Comparison of ENCODE assay signal across 8 cellular contexts in genomic region chr13:113364371-113364932, GRCh38. TPM values are rescaled to one million over a fixed set of nuclear protein-coding genes. Genes with fewer than 3 reads are reported as not detected.
DNase-seq lines count a peak whose midpoint lies in the region; ATAC-seq and TF ChIP-seq lines count a peak whose summit lies in the region.

No MANE protein-coding gene starts in this region.

- H3K4me2 ChIP-seq in GM23338 = peak overlapping the region; percentile 80
- peak overlapping the region; percentile 79 for H3K4me2 ChIP-seq in smooth muscle cell

- H3K27me3 ChIP-seq in GM23338 (ENCODE audit: insufficient read depth) (no peaks in the 10 kb centered on the region), iPS-20b (ENCODE audit: insufficient read depth, low read length) (no peaks in the 10 kb centered on the region), smooth muscle cell (ENCODE audit: low read depth) (no peaks in the 10 kb centered on the region)

- H2AFZ ChIP-seq in GM23338 (no peak overlapping the region), smooth muscle cell (ENCODE audit: low read depth) (no peak overlapping the region)

- H3K9me3 Mint-ChIP-seq in GM23338 = peaks cover 4% of the 10 kb centered on the region
- H3K9me3 Mint-ChIP-seq in activated CD4-positive, alpha-beta memory T cell treated with anti-CD3 and anti-CD28 coated beads, Interleukin-2, amount 10 ng/mL, durations not matched to agents 7 days and 5 days = no peaks in the 10 kb centered on the region

- peaks cover 22% of the 10 kb centered on the region; the same call in 2 of the 3 replicates for H3K36me3 Mint-ChIP-seq in GM23338 (ENCODE audit: low read depth)
- no peaks in the 10 kb centered on the region for H3K36me3 Mint-ChIP-seq in activated CD4-positive, alpha-beta memory T cell treated with anti-CD3 and anti-CD28 coated beads, Interleukin-2, amount 10 ng/mL, durations not matched to agents 7 days and 5 days (ENCODE audit: low read depth)

- 0 out of 2 replicates have a peak overlapping the region, but pooled peaks have one; percentile 86 for H3K27ac ChIP-seq in GM23338 (ENCODE audit: low read depth)
- H3K27ac ChIP-seq in iPS-20b (ENCODE audit: low read length) = no peak overlapping the region
- no peak overlapping the region for H3K27ac ChIP-seq in smooth muscle cell (ENCODE audit: low read depth)

- CTCF ChIA-PET in activated CD4-positive, alpha-beta memory T cell treated with anti-CD3 and anti-CD28 coated beads, Interleukin-2, amount 10 ng/mL, durations not matched to agents 7 days and 5 days (lab: Charles Lee) = no interaction called here

- H3K36me3 ChIP-seq in GM23338 (ENCODE audit: insufficient read depth) = peaks cover 8% of the 10 kb centered on the region; the same call in 1 of the 2 replicates
- H3K36me3 ChIP-seq in iPS-20b (ENCODE audit: insufficient read depth, low read depth, low read length) = peaks cover 22% of the 10 kb centered on the region; the same call in 1 of the 2 replicates
- no peaks in the 10 kb centered on the region for H3K36me3 ChIP-seq in smooth muscle cell (ENCODE audit: low read depth)

- no peak for DNase-seq in GM23338 (ENCODE audit: low spot score)
- peak; percentile 16 for DNase-seq in activated CD4-positive, alpha-beta memory T cell treated with anti-CD3 and anti-CD28 coated beads, Interleukin-2, amount 10 ng/mL, durations not matched to agents 7 days and 5 days
- DNase-seq in smooth muscle cell (lab: John Stamatoyannopoulos, UW; ENCODE audit: unreplicated experiment) = no peak

- H3K4me3 ChIP-seq in GM23338 = peak overlapping the region; percentile 57
- H3K4me3 ChIP-seq in iPS-20b (ENCODE audit: low read length) = peak overlapping the region; percentile 35; the same call in 1 of the 2 replicates
- peak overlapping the region; percentile 38 for H3K4me3 ChIP-seq in smooth muscle cell

- H3K27me3 Mint-ChIP-seq in GM23338 (ENCODE audit: insufficient read depth, low read depth, poor library complexity) = peaks cover 8% of the 10 kb centered on the region
- peaks cover 22% of the 10 kb centered on the region for H3K27me3 Mint-ChIP-seq in activated CD4-positive, alpha-beta memory T cell treated with anti-CD3 and anti-CD28 coated beads, Interleukin-2, amount 10 ng/mL, durations not matched to agents 7 days and 5 days

- H3K79me2 ChIP-seq in GM23338 (replicated peaks; ENCODE audit: insufficient read depth) (peaks cover 43% of the 10 kb centered on the region), smooth muscle cell (ENCODE audit: low read depth) (no peaks in the 10 kb centered on the region)

- H3K4me3 Mint-ChIP-seq in GM23338 = peak overlapping the region; percentile 34; the same call in 1 of the 3 replicates
- no peak overlapping the region for H3K4me3 Mint-ChIP-seq in activated CD4-positive, alpha-beta memory T cell treated with anti-CD3 and anti-CD28 coated beads, Interleukin-2, amount 10 ng/mL, durations not matched to agents 7 days and 5 days

- peaks cover 27% of the 10 kb centered on the region for H3K4me1 Mint-ChIP-seq in GM23338
- peaks cover 3% of the 10 kb centered on the region for H3K4me1 Mint-ChIP-seq in activated CD4-positive, alpha-beta memory T cell treated with anti-CD3 and anti-CD28 coated beads, Interleukin-2, amount 10 ng/mL, durations not matched to agents 7 days and 5 days

- POLR2A ChIA-PET in activated CD4-positive, alpha-beta memory T cell treated with anti-CD3 and anti-CD28 coated beads, Interleukin-2, amount 10 ng/mL, durations not matched to agents 7 days and 5 days (lab: Charles Lee) = no interaction called here

- no peak overlapping the region for H3K27ac Mint-ChIP-seq in GM23338
- no peak overlapping the region for H3K27ac Mint-ChIP-seq in activated CD4-positive, alpha-beta memory T cell treated with anti-CD3 and anti-CD28 coated beads, Interleukin-2, amount 10 ng/mL, durations not matched to agents 7 days and 5 days

- H3K9me3 ChIP-seq in iPS-20b (ENCODE audit: insufficient read depth, low read depth, low read length) (no peaks in the 10 kb centered on the region), smooth muscle cell (replicated peaks; ENCODE audit: low read depth) (no peaks in the 10 kb centered on the region)

- no peak for TF ChIP-seq CTCF in GM23338 (conservative IDR thresholded peaks at IDR 0.05; ENCODE audit: low read depth in 2 of 2)
- no peak for TF ChIP-seq CTCF in smooth muscle cell (IDR thresholded peaks at IDR 0.05; ENCODE audit: borderline replicate concordance, insufficient read depth, poor library complexity, severe bottlenecking)

- H3K4me1 ChIP-seq in GM23338 (ENCODE audit: insufficient read depth) (peaks cover 15% of the 10 kb centered on the region; the same call in 1 of the 2 replicates), iPS-20b (ENCODE audit: insufficient read depth, low read length) (peaks cover 5% of the 10 kb centered on the region; the same call in 1 of the 2 replicates), smooth muscle cell (ENCODE audit: low read depth) (no peaks in the 10 kb centered on the region)

- peak overlapping the region; percentile 30; the same call in 1 of the 2 replicates for H3K9ac ChIP-seq in iPS-20b (ENCODE audit: low read depth, low read length)
- no peak overlapping the region for H3K9ac ChIP-seq in smooth muscle cell (ENCODE audit: low read depth)

- 47% methylated on average over 22 of the region's 41 CpGs for WGBS in smooth muscle cell (ENCODE audit: low lambda C conversion rate)

- H3F3A ChIP-seq in GM23338 (replicated peaks; ENCODE audit: low read depth) = 0 out of 2 replicates have a peak, but pooled peaks cover 20% of the 10 kb centered on the region
- no peaks in the 10 kb centered on the region for H3F3A ChIP-seq in smooth muscle cell (ENCODE audit: low read depth)

- no peaks in the 10 kb centered on the region for H3K9me2 ChIP-seq in GM23338 (ENCODE audit: insufficient read depth)

- ATAC-seq in GM23338 = peak; percentile 2; the same call in 1 of the 3 replicates
- no peak for ATAC-seq in HG03342 (IDR thresholded peaks at IDR 0.05; ENCODE audit: unreplicated experiment)
- no peak for ATAC-seq in HG03460 (IDR thresholded peaks at IDR 0.05; ENCODE audit: unreplicated experiment)
- ATAC-seq in HG02840 (IDR thresholded peaks at IDR 0.05; ENCODE audit: low FRiP score, unreplicated experiment) = no peak
- no peak for ATAC-seq in HG02763 (IDR thresholded peaks at IDR 0.05; ENCODE audit: unreplicated experiment)

- H4K20me1 ChIP-seq in GM23338 (replicated peaks; ENCODE audit: insufficient read depth) (peaks cover 32% of the 10 kb centered on the region), smooth muscle cell (ENCODE audit: low read depth) (no peaks in the 10 kb centered on the region)

TF ChIP-seq in GM23338, 12 proteins besides CTCF, POLR2A, EP300 and RAD21:
- TF ChIP-seq CREB1 (CRISPR knock-in tag; IDR thresholded peaks at IDR 0.05; ENCODE audit: low read depth) (no peak), EZH2 (IDR thresholded peaks at IDR 0.05; ENCODE audit: low read depth, unreplicated experiment) (no peak), ETS1 (IDR thresholded peaks at IDR 0.05) (no peak)
TF ChIP-seq in GM23338: peak in this region for 0.

RNA-seq across cellular contexts. Expression of gene GRTP1, which starts 0.5 kb away (rescaled TPM):
- total RNA-seq in GM23338 (2014; rRNA removed; shearing (Covaris generic)) = 33.9 and 56.2 TPM in 2 replicates
- polyA plus RNA-seq in GM23338 (2016; fragmentation: Nextera tagmentation; extraction: Ambion mirVana) = 55.7 and 61.8 TPM in 2 replicates
- under 1 TPM in 1 of 2 experiments, not detected in 1; 0.20 TPM for total RNA-seq in activated CD4-positive, alpha-beta memory T cell treated with anti-CD3 and anti-CD28 coated beads, Interleukin-2, amount 10 ng/mL, durations not matched to agents 7 days and 5 days
- 2.2 and 4.4 TPM in 2 replicates for total RNA-seq in smooth muscle cell
- 4.4 and 6.5 TPM in 2 replicates for polyA plus RNA-seq in smooth muscle cell
